13 cellular contexts compared by ENCODE assay signal in the genomic region with DNA sequence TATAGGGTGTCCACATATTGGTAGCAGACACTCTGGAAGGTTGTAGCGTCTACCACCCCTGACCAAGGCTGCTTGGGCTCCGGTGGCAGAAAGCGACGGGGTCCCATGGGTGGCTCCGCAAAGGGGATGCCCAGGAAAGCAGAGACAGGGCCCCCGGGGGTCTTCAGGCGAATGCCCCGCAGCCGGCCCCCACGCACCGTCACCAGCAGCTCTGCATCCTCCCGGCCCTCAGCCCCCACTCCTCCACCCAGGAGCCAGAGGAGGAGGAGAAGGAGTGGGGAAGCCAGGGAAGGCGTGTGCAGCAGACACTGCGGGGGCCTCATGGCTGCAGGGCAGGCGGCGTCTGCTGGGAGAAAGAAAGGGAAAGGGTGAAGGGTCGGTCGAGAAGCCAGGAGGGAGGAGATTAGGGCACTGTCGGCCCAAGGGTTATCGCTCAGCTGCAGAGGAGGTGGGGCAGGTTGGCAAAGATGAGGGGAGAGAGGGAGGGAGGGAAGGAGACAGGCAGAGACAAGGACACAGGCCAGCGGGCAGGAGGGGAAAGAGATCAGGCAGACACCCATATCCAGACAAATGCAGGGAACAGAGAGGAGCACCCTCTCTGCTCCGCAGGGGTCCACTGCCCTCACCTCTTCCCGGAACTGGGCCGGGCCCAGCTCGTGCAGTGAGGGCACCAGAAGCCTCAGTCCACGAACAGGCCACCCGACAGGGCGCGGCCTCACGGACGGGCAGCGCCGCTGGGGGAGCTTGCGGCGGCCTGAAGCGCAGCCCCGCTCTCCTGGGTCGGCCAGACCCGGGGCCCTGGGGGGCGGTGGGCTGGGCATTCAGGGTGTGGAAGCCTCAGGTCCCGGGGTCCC. TPM values are rescaled to one million over a fixed set of nuclear protein-coding genes. Genes with fewer than 3 reads are reported as not detected.
DNase-seq lines count a peak whose midpoint lies in the region; ATAC-seq and TF ChIP-seq lines count a peak whose summit lies in the region.
"Had no signal": no experiment of that assay in that cellular context is flagged by ENCODE, and none has a peak within 500 bp of the region (broad histone marks: within the 10 kb centered on the region; RNA-seq: fewer than 3 reads in every experiment).

No MANE protein-coding gene starts in this region.

- peak overlapping the region; percentile 46 for H2AFZ ChIP-seq in mesenchymal stem cell (ENCODE audit: low read depth, low read length)

- H4K91ac ChIP-seq in mesenchymal stem cell (ENCODE audit: low read length): no peak overlapping the region

- peaks cover 49% of the 10 kb centered on the region for H3K27me3 Mint-ChIP-seq in activated T-helper 1 cell treated with anti-CD3 and anti-CD28 coated beads, Interleukin-12 subunit alpha, Interleukin-12 subunit beta, Interleukin-2, Interleukin-4 antibody, amounts not matched to agents 30 ng/mL and 10 ng/mL and 1 ng/mL, durations not matched to agents 14 hours and 24 hours and 36 hours (ENCODE audit: insufficient read depth)

- no peak overlapping the region for H2BK120ac ChIP-seq in mesenchymal stem cell (ENCODE audit: low read depth, low read length)

- H2BK12ac ChIP-seq in mesenchymal stem cell (ENCODE audit: low read length in 2 of 2): peak overlapping the region in 1 of 2 experiments; percentile 30

- peak overlapping the region; percentile 45 for H3K4me3 Mint-ChIP-seq in activated T-helper 1 cell treated with anti-CD3 and anti-CD28 coated beads, Interleukin-12 subunit alpha, Interleukin-12 subunit beta, Interleukin-2, Interleukin-4 antibody, amounts not matched to agents 30 ng/mL and 10 ng/mL and 1 ng/mL, durations not matched to agents 14 hours and 24 hours and 36 hours

- peak overlapping the region; percentile 87 for H3K4me2 ChIP-seq in mesenchymal stem cell (ENCODE audit: low read length, poor library complexity, severe bottlenecking)

- H3K4me1 Mint-ChIP-seq in activated T-helper 1 cell treated with anti-CD3 and anti-CD28 coated beads, Interleukin-12 subunit alpha, Interleukin-12 subunit beta, Interleukin-2, Interleukin-4 antibody, amounts not matched to agents 30 ng/mL and 10 ng/mL and 1 ng/mL, durations not matched to agents 14 hours and 24 hours and 36 hours (ENCODE audit: low read depth): peaks cover 19% of the 10 kb centered on the region

- no peak overlapping the region for H2BK5ac ChIP-seq in mesenchymal stem cell (ENCODE audit: low read depth, low read length, poor library complexity, severe bottlenecking)

- no peak overlapping the region for H3K18ac ChIP-seq in mesenchymal stem cell (ENCODE audit: low read depth in 1 of 2, low read length in 2 of 2)

- H3K36me3 ChIP-seq in cardiac muscle cell: no peaks in the 10 kb centered on the region
- H3K36me3 ChIP-seq in mesenchymal stem cell (ENCODE audit: control insufficient read depth in 1 of 2, insufficient read depth in 2 of 2, low read depth in 1 of 2, low read length in 2 of 2): no peaks in the 10 kb centered on the region
- no peaks in the 10 kb centered on the region for H3K36me3 ChIP-seq in thymus (ENCODE audit: control insufficient read depth, insufficient read depth)

- H3K4me3 ChIP-seq in cardiac muscle cell (peak overlapping the region; percentile 62), mesenchymal stem cell (ENCODE audit: insufficient read depth in 1 of 2, low read depth in 1 of 2, low read length in 2 of 2) (peak overlapping the region in 1 of 2 experiments; percentile 53), thymus (ENCODE audit: low read length) (no peak overlapping the region)

- no peak overlapping the region for H2AK5ac ChIP-seq in mesenchymal stem cell (ENCODE audit: low read length, severe bottlenecking)

- peak overlapping the region in 1 of 2 experiments; percentile 28 for H3K4ac ChIP-seq in mesenchymal stem cell (ENCODE audit: low read depth in 1 of 2, low read length in 2 of 2)

- intact Hi-C loops in Right ventricle myocardium superior (cut with DNase I): loop anchor here (5.0 to 10.0 kb wide), 2 partner anchors 183 to 241 kb away; no protein-coding TSS in a partner anchor
- intact Hi-C loops in activated T-helper 1 cell treated with anti-CD3 and anti-CD28 coated beads, Interleukin-12 subunit alpha, Interleukin-12 subunit beta, Interleukin-2, Interleukin-4 antibody, amounts not matched to agents 30 ng/mL and 10 ng/mL and 1 ng/mL, durations not matched to agents 14 hours and 24 hours and 36 hours (cut with micrococcal nuclease): loop anchor here (10.0 kb wide), 1 partner anchor 391 kb away; no protein-coding TSS in a partner anchor

- H3K27ac ChIP-seq in cardiac muscle cell: no peak overlapping the region
- H3K27ac ChIP-seq in mesenchymal stem cell (ENCODE audit: low read length, poor library complexity, severe bottlenecking): no peak overlapping the region
- peak overlapping the region; percentile 18 for H3K27ac ChIP-seq in thymus (ENCODE audit: low read depth)
- H3K27ac ChIP-seq: body of pancreas, C4-2B, RWPE1 had no signal

- peak overlapping the region; percentile 13 for H2BK15ac ChIP-seq in mesenchymal stem cell (ENCODE audit: low read depth, poor library complexity, severe bottlenecking)

- H3K14ac ChIP-seq in mesenchymal stem cell (ENCODE audit: low read length in 2 of 2): no peak overlapping the region

- H3K27me3 ChIP-seq in cardiac muscle cell (peaks cover 25% of the 10 kb centered on the region), mesenchymal stem cell (ENCODE audit: control insufficient read depth in 1 of 2, insufficient read depth in 1 of 2, low read length in 2 of 2) (peaks cover 23 to 51% of the 10 kb centered on the region in 2 experiments), thymus (ENCODE audit: control insufficient read depth, insufficient read depth) (peaks cover 72% of the 10 kb centered on the region)

- no peak overlapping the region for H3K27ac Mint-ChIP-seq in activated T-helper 1 cell treated with anti-CD3 and anti-CD28 coated beads, Interleukin-12 subunit alpha, Interleukin-12 subunit beta, Interleukin-2, Interleukin-4 antibody, amounts not matched to agents 30 ng/mL and 10 ng/mL and 1 ng/mL, durations not matched to agents 14 hours and 24 hours and 36 hours
- H3K27ac Mint-ChIP-seq: activated CD8-positive, alpha-beta T cell treated with anti-CD3 and anti-CD28 coated beads for 36 hours had no signal

- H3K36me3 Mint-ChIP-seq in activated T-helper 1 cell treated with anti-CD3 and anti-CD28 coated beads, Interleukin-12 subunit alpha, Interleukin-12 subunit beta, Interleukin-2, Interleukin-4 antibody, amounts not matched to agents 30 ng/mL and 10 ng/mL and 1 ng/mL, durations not matched to agents 14 hours and 24 hours and 36 hours (ENCODE audit: low read depth): peaks cover 3% of the 10 kb centered on the region

- no peak overlapping the region for H3K9ac ChIP-seq in mesenchymal stem cell (ENCODE audit: low read length)

- no peak overlapping the region for H3K23ac ChIP-seq in mesenchymal stem cell (ENCODE audit: low read length in 2 of 2)

- no peaks in the 10 kb centered on the region for H3K79me1 ChIP-seq in mesenchymal stem cell (replicated peaks; ENCODE audit: low read length, poor library complexity, severe bottlenecking)

- peaks cover 7% of the 10 kb centered on the region for H3K4me1 ChIP-seq in cardiac muscle cell (ENCODE audit: low read depth)
- peaks cover 42% of the 10 kb centered on the region for H3K4me1 ChIP-seq in mesenchymal stem cell (ENCODE audit: control insufficient read depth, insufficient read depth, low read depth, low read length)
- peaks cover 16% of the 10 kb centered on the region for H3K4me1 ChIP-seq in thymus (ENCODE audit: control insufficient read depth, insufficient read depth, low read length)

- H3K9me3 ChIP-seq in cardiac muscle cell (ENCODE audit: low read depth) (no peaks in the 10 kb centered on the region), mesenchymal stem cell (ENCODE audit: control insufficient read depth, low read length) (no peaks in the 10 kb centered on the region), thymus (ENCODE audit: control insufficient read depth) (no peaks in the 10 kb centered on the region)
- H3K9me3 ChIP-seq: body of pancreas had no signal

- no peak for DNase-seq in cardiac muscle cell (ENCODE audit: low read depth in 1 of 2, low spot score in 1 of 2)
- DNase-seq in Right ventricle myocardium superior: no peak
- no peak for DNase-seq in activated T-helper 1 cell treated with anti-CD3 and anti-CD28 coated beads, Interleukin-12 subunit alpha, Interleukin-12 subunit beta, Interleukin-2, Interleukin-4 antibody, amounts not matched to agents 30 ng/mL and 10 ng/mL and 1 ng/mL, durations not matched to agents 14 hours and 24 hours and 36 hours (ENCODE audit: low spot score)
- DNase-seq in mesenchymal stem cell: no peak
- no peak for DNase-seq in UCSD-AML1 (lab: John Stamatoyannopoulos, UW; ENCODE audit: unreplicated experiment)
- no peak for DNase-seq in NCI-H748 treated with DMSO at 0.1 percent for 48 hours (lab: John Stamatoyannopoulos, UW)
- DNase-seq: GOT3 had no signal

- 51% methylated on average over 27 of the region's 41 CpGs for WGBS in mesenchymal stem cell
- WGBS in thymus: 57% methylated on average over 41 of the region's 41 CpGs

- no peak for ATAC-seq in Right ventricle myocardium superior (ENCODE audit: poor library complexity)
- no peak for ATAC-seq in HG03342 (IDR thresholded peaks at IDR 0.05; ENCODE audit: unreplicated experiment)
- ATAC-seq: body of pancreas had no signal

- peak overlapping the region; percentile 54 for H4K8ac ChIP-seq in mesenchymal stem cell (ENCODE audit: low read length)

- TF ChIP-seq CTCF in cardiac muscle cell (IDR thresholded peaks at IDR 0.05; ENCODE audit: low read depth, low read length): no peak

- no peaks in the 10 kb centered on the region for H3K9me3 Mint-ChIP-seq in activated T-helper 1 cell treated with anti-CD3 and anti-CD28 coated beads, Interleukin-12 subunit alpha, Interleukin-12 subunit beta, Interleukin-2, Interleukin-4 antibody, amounts not matched to agents 30 ng/mL and 10 ng/mL and 1 ng/mL, durations not matched to agents 14 hours and 24 hours and 36 hours
- H3K9me3 Mint-ChIP-seq: activated CD8-positive, alpha-beta T cell treated with anti-CD3 and anti-CD28 coated beads for 36 hours had no signal

RNA-seq across cellular contexts. Expression of gene ACHE, which starts 1.6 kb away (rescaled TPM):
- total RNA-seq in cardiac muscle cell (25.6 TPM in 2 replicates), Right ventricle myocardium superior (0.65 TPM)
- polyA plus RNA-seq in cardiac muscle cell (42.0 and 42.7 TPM in 2 replicates), thymus (7.9 TPM)
- total RNA-seq in activated T-helper 1 cell treated with anti-CD3 and anti-CD28 coated beads, Interleukin-12 subunit alpha, Interleukin-12 subunit beta, Interleukin-2, Interleukin-4 antibody, amounts not matched to agents 30 ng/mL and 10 ng/mL and 1 ng/mL, durations not matched to agents 14 hours and 24 hours and 36 hours: 0.17 and 0.21 TPM in 2 replicates
- 0.84 TPM for polyA plus RNA-seq in mesenchymal stem cell (2013, experiment 1 of 2)
- polyA plus RNA-seq in mesenchymal stem cell (2013, experiment 2 of 2): 0.96 TPM

RNA-seq across cellular contexts. Expression of gene UFSP1, which starts 4.6 kb away (rescaled TPM):
- 16.0 and 19.0 TPM in 2 replicates for total RNA-seq in cardiac muscle cell
- polyA plus RNA-seq in cardiac muscle cell: 3.9 and 9.9 TPM in 2 replicates
- 2.2 TPM for total RNA-seq in Right ventricle myocardium superior
- 4.1 and 5.5 TPM in 2 replicates for total RNA-seq in activated T-helper 1 cell treated with anti-CD3 and anti-CD28 coated beads, Interleukin-12 subunit alpha, Interleukin-12 subunit beta, Interleukin-2, Interleukin-4 antibody, amounts not matched to agents 30 ng/mL and 10 ng/mL and 1 ng/mL, durations not matched to agents 14 hours and 24 hours and 36 hours
- 1.4 TPM for polyA plus RNA-seq in mesenchymal stem cell (2013, experiment 1 of 2)
- polyA plus RNA-seq in mesenchymal stem cell (2013, experiment 2 of 2): 1.4 TPM
- polyA plus RNA-seq in thymus: 3.6 TPM

RNA-seq across cellular contexts. Expression of gene SRRT, which starts 19.2 kb away (rescaled TPM):
- total RNA-seq in cardiac muscle cell (78.6 and 83.1 TPM in 2 replicates), Right ventricle myocardium superior (61.1 TPM)
- polyA plus RNA-seq in cardiac muscle cell (111 and 148 TPM in 2 replicates), thymus (120 TPM)
- total RNA-seq in activated T-helper 1 cell treated with anti-CD3 and anti-CD28 coated beads, Interleukin-12 subunit alpha, Interleukin-12 subunit beta, Interleukin-2, Interleukin-4 antibody, amounts not matched to agents 30 ng/mL and 10 ng/mL and 1 ng/mL, durations not matched to agents 14 hours and 24 hours and 36 hours: 294 and 306 TPM in 2 replicates
- polyA plus RNA-seq in mesenchymal stem cell (2013, experiment 1 of 2): 66.1 TPM
- 61.3 TPM for polyA plus RNA-seq in mesenchymal stem cell (2013, experiment 2 of 2)

RNA-seq across cellular contexts. Expression of gene TRIP6, which starts 26.9 kb away (rescaled TPM):
- 51.9 and 60.1 TPM in 2 replicates for total RNA-seq in cardiac muscle cell
- polyA plus RNA-seq in cardiac muscle cell: 50.2 and 62.2 TPM in 2 replicates
- 12.6 TPM for total RNA-seq in Right ventricle myocardium superior
- total RNA-seq in activated T-helper 1 cell treated with anti-CD3 and anti-CD28 coated beads, Interleukin-12 subunit alpha, Interleukin-12 subunit beta, Interleukin-2, Interleukin-4 antibody, amounts not matched to agents 30 ng/mL and 10 ng/mL and 1 ng/mL, durations not matched to agents 14 hours and 24 hours and 36 hours: 41.5 and 44.1 TPM in 2 replicates
- 61.5 TPM for polyA plus RNA-seq in mesenchymal stem cell (2013, experiment 1 of 2)
- polyA plus RNA-seq in mesenchymal stem cell (2013, experiment 2 of 2): 61.7 TPM
- polyA plus RNA-seq in thymus: 26.1 TPM

RNA-seq across cellular contexts. Expression of gene SLC12A9, which starts 41.6 kb away (rescaled TPM):
- total RNA-seq in cardiac muscle cell: 18.3 and 19.5 TPM in 2 replicates
- polyA plus RNA-seq in cardiac muscle cell: 12.5 and 14.6 TPM in 2 replicates
- 10.2 TPM for total RNA-seq in Right ventricle myocardium superior
- 46.0 and 47.9 TPM in 2 replicates for total RNA-seq in activated T-helper 1 cell treated with anti-CD3 and anti-CD28 coated beads, Interleukin-12 subunit alpha, Interleukin-12 subunit beta, Interleukin-2, Interleukin-4 antibody, amounts not matched to agents 30 ng/mL and 10 ng/mL and 1 ng/mL, durations not matched to agents 14 hours and 24 hours and 36 hours
- 17.9 TPM for polyA plus RNA-seq in mesenchymal stem cell (2013, experiment 1 of 2)
- polyA plus RNA-seq in mesenchymal stem cell (2013, experiment 2 of 2): 18.1 TPM
- 48.0 TPM for polyA plus RNA-seq in thymus

Comparison
In these comparisons a context has a peak if more than half of its experiments do, and no peak if none do; other contexts are left out.
1. RNA of gene ACHE, which starts 1.6 kb away (total RNA-seq): 25.6 TPM in cardiac muscle cell; 0.65 TPM in Right ventricle myocardium superior (single experiment) and 0.17 to 0.21 TPM in activated T-helper 1 cell treated with anti-CD3 and anti-CD28 coated beads, Interleukin-12 subunit alpha, Interleukin-12 subunit beta, Interleukin-2, Interleukin-4 antibody, amounts not matched to agents 30 ng/mL and 10 ng/mL and 1 ng/mL, durations not matched to agents 14 hours and 24 hours and 36 hours; every median in the first group is over 10 times any median in the second.